13 cellular contexts compared by ENCODE assay signal in genomic region chr9:94983552-94983951, GRCh38.
"Had no signal": no experiment of that assay in that cellular context is flagged by ENCODE, and none has a peak within 500 bp of the region (broad histone marks: within the 10 kb centered on the region; RNA-seq: fewer than 3 reads in every experiment).

No MANE protein-coding gene starts in this region.

- ATAC-seq: heart left ventricle, natural killer cell, upper lobe of right lung had no signal

- H3K9me3 Mint-ChIP-seq: central memory CD8-positive, alpha-beta T cell; natural killer cell had no signal

- H3K36me3 Mint-ChIP-seq: natural killer cell had no signal

- H3K27me3 Mint-ChIP-seq: central memory CD8-positive, alpha-beta T cell had no signal

- H3K4me3 ChIP-seq: dorsolateral prefrontal cortex, heart left ventricle, left ventricle myocardium inferior, smooth muscle cell, thyroid gland, upper lobe of right lung had no signal

- H3K9me3 ChIP-seq: heart left ventricle, left ventricle myocardium inferior, thyroid gland, upper lobe of right lung had no signal

- H3K36me3 ChIP-seq: heart left ventricle, left ventricle myocardium inferior, thyroid gland, upper lobe of right lung had no signal

- H3K27ac Mint-ChIP-seq: natural killer cell had no signal

- H3K4me1 ChIP-seq: left ventricle myocardium inferior, upper lobe of right lung had no signal

- H3K4me3 Mint-ChIP-seq: central memory CD8-positive, alpha-beta T cell; natural killer cell had no signal

- DNase-seq: cortex of kidney; dorsolateral prefrontal cortex; effector CD8-positive, alpha-beta T cell; heart left ventricle; hypothalamus; left ventricle myocardium inferior; natural killer cell; stimulated activated CD4-positive, alpha-beta T cell treated with anti-CD3 and anti-CD28 coated beads, Interleukin-2, amount 100 ng/mL, for 48 hours; stimulated activated naive CD4-positive, alpha-beta T cell treated with Interleukin-2 at 50 U/mL for 16 hours; thyroid gland; upper lobe of right lung had no signal

- H3K27me3 ChIP-seq: dorsolateral prefrontal cortex, heart left ventricle, thyroid gland, upper lobe of right lung had no signal

- H3K4me2 ChIP-seq: smooth muscle cell had no signal

- H3K27ac ChIP-seq: dorsolateral prefrontal cortex, heart left ventricle, left ventricle myocardium inferior, thyroid gland, upper lobe of right lung had no signal
